8 cellular contexts compared by ENCODE assay signal in the genomic region with DNA sequence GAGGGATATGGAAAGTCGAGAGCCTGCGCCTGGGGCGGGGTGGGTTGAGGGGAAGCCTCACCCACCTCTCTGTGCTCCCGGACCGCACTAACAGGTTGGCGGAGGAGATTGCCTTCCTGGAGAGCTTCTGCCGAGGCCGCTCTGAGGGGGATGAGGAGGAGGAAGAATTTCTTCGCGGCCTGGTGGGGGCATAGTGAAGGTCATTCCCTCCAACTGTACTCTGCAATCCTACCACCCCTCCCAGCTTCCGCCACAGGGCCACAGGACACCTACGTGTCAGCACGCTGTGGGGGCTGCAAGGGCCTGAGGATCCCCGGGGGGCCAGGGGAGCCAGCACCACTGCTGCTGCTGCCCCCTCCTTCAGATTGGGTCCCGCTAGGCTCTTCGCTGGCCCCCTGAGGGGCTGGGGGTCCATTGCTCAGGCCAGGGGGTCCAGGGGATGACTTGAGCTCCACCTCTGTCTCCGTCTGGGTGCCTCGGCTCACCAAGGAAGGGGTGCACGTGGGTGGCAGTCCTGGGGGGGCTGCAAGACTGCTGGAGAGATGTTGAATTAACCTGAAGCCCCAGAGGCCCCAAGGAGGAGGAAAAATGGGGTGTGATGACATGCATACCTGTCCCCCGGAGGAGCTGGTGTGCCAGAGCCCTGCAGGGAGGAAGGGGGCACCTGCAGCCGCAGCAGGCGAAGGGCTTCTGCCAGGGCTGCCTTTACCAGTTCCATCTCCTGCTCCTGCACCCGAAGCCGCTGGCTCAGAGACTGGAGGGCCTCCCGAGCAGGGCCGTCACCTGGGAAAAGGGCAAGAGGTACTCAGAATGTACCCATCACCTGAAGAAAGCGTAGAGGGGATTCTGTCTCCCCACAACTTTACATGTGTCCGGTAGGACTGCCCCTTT. TPM values are rescaled to one million over a fixed set of nuclear protein-coding genes. Genes with fewer than 3 reads are reported as not detected.
DNase-seq lines count a peak whose midpoint lies in the region; ATAC-seq lines count a peak whose summit lies in the region.

No MANE protein-coding gene starts in this region.

- CTCF ChIA-PET in activated CD4-positive, alpha-beta memory T cell treated with anti-CD3 and anti-CD28 coated beads, Interleukin-2, amount 10 ng/mL, durations not matched to agents 7 days and 5 days (lab: Charles Lee), result interaction anchor here (0.9 to 2.6 kb wide), 14 partner anchors 8 to 230 kb away, joined by 3 to 28 read pairs (median 3); a partner anchor contains a TSS

- H3K4me3 Mint-ChIP-seq in activated CD4-positive, alpha-beta memory T cell treated with anti-CD3 and anti-CD28 coated beads, Interleukin-2, amount 10 ng/mL, durations not matched to agents 7 days and 5 days, result peak overlapping the region; percentile 97
- H3K4me3 Mint-ChIP-seq in stimulated activated effector memory CD8-positive, alpha-beta T cell treated with anti-CD3 and anti-CD28 coated beads, Interleukin-12 subunit alpha, Interleukin-12 subunit beta, amount 100 ng/mL, for 72 hours, result peak overlapping the region; percentile 95

- H3K27me3 ChIP-seq in HAP-1 (ENCODE audit: low read depth) (no peaks in the 10 kb centered on the region), iPS DF 6.9 (ENCODE audit: control insufficient read depth, insufficient read depth, low read length) (no peaks in the 10 kb centered on the region)

- POLR2A ChIA-PET in activated CD4-positive, alpha-beta memory T cell treated with anti-CD3 and anti-CD28 coated beads, Interleukin-2, amount 10 ng/mL, durations not matched to agents 7 days and 5 days (lab: Charles Lee), result interaction anchor here (0.9 to 6.7 kb wide), 19 partner anchors 10 to 244 kb away, joined by 3 to 84 read pairs (median 5); a partner anchor contains a TSS

- ATAC-seq in stimulated activated effector memory CD8-positive, alpha-beta T cell treated with anti-CD3 and anti-CD28 coated beads, Interleukin-12 subunit alpha, Interleukin-12 subunit beta, amount 100 ng/mL, for 72 hours, result no peak
- ATAC-seq in GM21723 (IDR thresholded peaks at IDR 0.05; ENCODE audit: unreplicated experiment), result no peak
- ATAC-seq in GM21825 (IDR thresholded peaks at IDR 0.05; ENCODE audit: unreplicated experiment), result no peak

- no peak overlapping the region for H3K27ac ChIP-seq in iPS DF 6.9 (ENCODE audit: low read length)

- H3K9me3 ChIP-seq in HAP-1, result no peaks in the 10 kb centered on the region
- H3K9me3 ChIP-seq in iPS DF 6.9 (ENCODE audit: control insufficient read depth, insufficient read depth, low read length), result no peaks in the 10 kb centered on the region

- in situ Hi-C loops in HAP-1 (cut with MboI; ENCODE audit: low sequenced_read_pairs), result no loop called here

- H3K27ac Mint-ChIP-seq in activated CD4-positive, alpha-beta memory T cell treated with anti-CD3 and anti-CD28 coated beads, Interleukin-2, amount 10 ng/mL, durations not matched to agents 7 days and 5 days, result peak overlapping the region; percentile 93
- H3K27ac Mint-ChIP-seq in stimulated activated effector memory CD8-positive, alpha-beta T cell treated with anti-CD3 and anti-CD28 coated beads, Interleukin-12 subunit alpha, Interleukin-12 subunit beta, amount 100 ng/mL, for 72 hours, result peak overlapping the region; percentile 97

- H3K9me3 Mint-ChIP-seq in activated CD4-positive, alpha-beta memory T cell treated with anti-CD3 and anti-CD28 coated beads, Interleukin-2, amount 10 ng/mL, durations not matched to agents 7 days and 5 days, result no peaks in the 10 kb centered on the region
- no peaks in the 10 kb centered on the region for H3K9me3 Mint-ChIP-seq in stimulated activated effector memory CD8-positive, alpha-beta T cell treated with anti-CD3 and anti-CD28 coated beads, Interleukin-12 subunit alpha, Interleukin-12 subunit beta, amount 100 ng/mL, for 72 hours

- H3K4me1 Mint-ChIP-seq in activated CD4-positive, alpha-beta memory T cell treated with anti-CD3 and anti-CD28 coated beads, Interleukin-2, amount 10 ng/mL, durations not matched to agents 7 days and 5 days, result peaks cover 67% of the 10 kb centered on the region
- peaks cover 63% of the 10 kb centered on the region for H3K4me1 Mint-ChIP-seq in stimulated activated effector memory CD8-positive, alpha-beta T cell treated with anti-CD3 and anti-CD28 coated beads, Interleukin-12 subunit alpha, Interleukin-12 subunit beta, amount 100 ng/mL, for 72 hours

- DNase-seq in HAP-1 (ENCODE audit: low spot score in 2 of 2), result no peak
- no peak for DNase-seq in activated CD4-positive, alpha-beta memory T cell treated with anti-CD3 and anti-CD28 coated beads, Interleukin-2, amount 10 ng/mL, durations not matched to agents 7 days and 5 days
- DNase-seq in iPS DF 6.9 (ENCODE audit: low read depth, low spot score), result no peak
- no peak for DNase-seq in stimulated activated effector memory CD8-positive, alpha-beta T cell treated with anti-CD3 and anti-CD28 coated beads, Interleukin-12 subunit alpha, Interleukin-12 subunit beta, amount 100 ng/mL, for 72 hours (ENCODE audit: low spot score in 2 of 2)
- DNase-seq in AML-193 (lab: John Stamatoyannopoulos, UW), result no peak
- DNase-seq in occipital lobe (lab: John Stamatoyannopoulos, UW), result no peak

- H3K36me3 Mint-ChIP-seq in activated CD4-positive, alpha-beta memory T cell treated with anti-CD3 and anti-CD28 coated beads, Interleukin-2, amount 10 ng/mL, durations not matched to agents 7 days and 5 days (ENCODE audit: low read depth), result peaks cover 50% of the 10 kb centered on the region
- H3K36me3 Mint-ChIP-seq in stimulated activated effector memory CD8-positive, alpha-beta T cell treated with anti-CD3 and anti-CD28 coated beads, Interleukin-12 subunit alpha, Interleukin-12 subunit beta, amount 100 ng/mL, for 72 hours, result peaks cover 79% of the 10 kb centered on the region

- H3K4me1 ChIP-seq in HAP-1 (peaks cover 6% of the 10 kb centered on the region), iPS DF 6.9 (ENCODE audit: control insufficient read depth, insufficient read depth, low read length) (no peaks in the 10 kb centered on the region; the same call in 1 of the 2 replicates)

- no CpG with 5 or more reads among the region's 28 CpGs for WGBS in iPS DF 6.9 (ENCODE audit: insufficient coverage, insufficient read length)

- no peaks in the 10 kb centered on the region for H3K27me3 Mint-ChIP-seq in activated CD4-positive, alpha-beta memory T cell treated with anti-CD3 and anti-CD28 coated beads, Interleukin-2, amount 10 ng/mL, durations not matched to agents 7 days and 5 days

- H3K4me3 ChIP-seq in HAP-1, result peak overlapping the region; percentile 50
- peak overlapping the region; percentile 66; the same call in 1 of the 2 replicates for H3K4me3 ChIP-seq in iPS DF 6.9 (ENCODE audit: low read length)

- H3K36me3 ChIP-seq in HAP-1 (replicated peaks) (peaks cover 30% of the 10 kb centered on the region), iPS DF 6.9 (ENCODE audit: control insufficient read depth, insufficient read depth, low read length) (no peaks in the 10 kb centered on the region)

RNA-seq across cellular contexts. Expression of a gene that starts 1.5 kb away (rescaled TPM):
- total RNA-seq in activated CD4-positive, alpha-beta memory T cell treated with anti-CD3 and anti-CD28 coated beads, Interleukin-2, amount 10 ng/mL, durations not matched to agents 7 days and 5 days, result 100 to 1,000 TPM; 121 to 122 TPM
- total RNA-seq in occipital lobe, result 4.5 TPM

RNA-seq across cellular contexts. Expression of a gene that starts 2.0 kb away (rescaled TPM):
- total RNA-seq in activated CD4-positive, alpha-beta memory T cell treated with anti-CD3 and anti-CD28 coated beads, Interleukin-2, amount 10 ng/mL, durations not matched to agents 7 days and 5 days, result 1 to 10 TPM; 1.6 to 2.2 TPM
- 3.1 TPM for total RNA-seq in occipital lobe

RNA-seq across cellular contexts. Expression of a gene that starts 9.4 kb away (rescaled TPM):
- total RNA-seq in activated CD4-positive, alpha-beta memory T cell treated with anti-CD3 and anti-CD28 coated beads, Interleukin-2, amount 10 ng/mL, durations not matched to agents 7 days and 5 days, result 100 to 1,000 TPM; 226 TPM
- total RNA-seq in occipital lobe, result 129 TPM

RNA-seq across cellular contexts. Expression of a gene that starts 10.7 kb away (rescaled TPM):
- total RNA-seq in activated CD4-positive, alpha-beta memory T cell treated with anti-CD3 and anti-CD28 coated beads, Interleukin-2, amount 10 ng/mL, durations not matched to agents 7 days and 5 days, result 10 to 100 TPM; 58.9 to 67.1 TPM
- total RNA-seq in occipital lobe, result 21.4 TPM

RNA-seq across cellular contexts. Expression of a gene that starts 19.7 kb away (rescaled TPM):
- 10 to 100 TPM; 23.7 to 25.2 TPM for total RNA-seq in activated CD4-positive, alpha-beta memory T cell treated with anti-CD3 and anti-CD28 coated beads, Interleukin-2, amount 10 ng/mL, durations not matched to agents 7 days and 5 days
- 4.5 TPM for total RNA-seq in occipital lobe

Comparison
In these comparisons a context has a peak if more than half of its experiments do, and no peak if none do; other contexts are left out.
1. RNA of a gene that starts 1.5 kb away (total RNA-seq): 121 to 122 TPM in activated CD4-positive, alpha-beta memory T cell treated with anti-CD3 and anti-CD28 coated beads, Interleukin-2, amount 10 ng/mL, durations not matched to agents 7 days and 5 days; 4.5 TPM in occipital lobe (single experiment); every median in the first group is over 10 times any median in the second.